In the genomic region with DNA sequence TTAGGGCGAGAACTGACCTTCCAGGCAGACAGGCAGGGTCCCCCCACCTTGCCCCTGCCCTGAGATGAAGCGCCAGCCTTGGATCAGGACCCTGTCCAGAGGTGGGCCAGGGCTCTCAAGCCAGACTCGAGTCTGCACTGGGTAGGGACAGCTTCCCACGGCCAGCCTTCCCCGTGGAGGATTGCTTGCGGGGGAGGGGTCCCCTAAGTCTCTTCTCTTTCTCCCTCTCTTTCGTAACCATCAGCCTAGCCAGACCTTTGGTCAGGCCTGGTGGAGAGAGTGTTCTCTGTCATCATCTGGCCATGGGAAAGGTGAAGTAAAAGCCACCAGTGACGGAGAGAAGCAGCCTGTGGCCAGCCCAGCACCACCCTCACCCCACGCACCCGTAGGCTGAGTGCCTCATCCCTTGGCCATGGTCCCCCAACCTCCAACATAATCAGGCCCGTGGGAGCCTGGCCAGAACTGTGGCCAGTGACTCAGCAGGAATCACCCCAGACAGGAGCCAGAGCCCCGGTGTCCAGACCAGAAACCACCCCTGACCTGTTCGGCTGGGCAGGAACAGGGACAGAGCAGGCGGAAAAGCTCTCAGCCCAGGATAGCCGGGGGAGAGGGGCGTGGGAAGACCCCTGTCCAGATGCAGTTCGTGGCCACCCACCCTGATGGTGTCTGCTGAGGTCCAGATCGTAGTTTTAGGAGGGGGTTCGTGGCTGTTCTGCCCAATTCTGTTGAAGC, we compare ENCODE assay signal across 1 cellular context.
A peak's percentile ranks its signal among the peaks of the same experiment; 100 is the strongest.
TF ChIP-seq lines count a peak whose summit lies in the region.

No MANE protein-coding gene starts in this region.

TF ChIP-seq in HepG2, 621 proteins besides CTCF, POLR2A, EP300 and RAD21 (continued from another document):
- 0 out of 2 replicates have a peak, but pooled peaks have one; percentile 64 for TF ChIP-seq ZNF446 (CRISPR knock-in tag; IDR thresholded peaks at IDR 0.05)
- 0 out of 2 replicates have a peak, but pooled peaks have one; percentile 14 for TF ChIP-seq ZNF160 (CRISPR knock-in tag; IDR thresholded peaks at IDR 0.05)
- peak; percentile 32; the same call in 1 of the 2 replicates for TF ChIP-seq NFYB (CRISPR knock-in tag; IDR thresholded peaks at IDR 0.05)
- peak; percentile 84 for TF ChIP-seq ZZZ3 (CRISPR knock-in tag; IDR thresholded peaks at IDR 0.05; ENCODE audit: borderline replicate concordance)
- peak; percentile 92; the same call in 1 of the 2 replicates for TF ChIP-seq ZNF678 (CRISPR knock-in tag; IDR thresholded peaks at IDR 0.05)
- peak; percentile 73 for TF ChIP-seq XRCC5 (optimal IDR thresholded peaks at IDR 0.05; ENCODE audit: low read length)
- no peak; the same call in 1 of the 2 replicates for TF ChIP-seq ZNF737 (CRISPR knock-in tag; IDR thresholded peaks at IDR 0.05; ENCODE audit: borderline replicate concordance)
- TF ChIP-seq ZBTB38 (CRISPR knock-in tag; IDR thresholded peaks at IDR 0.05), result peak; percentile 26; the same call in 1 of the 2 replicates
- 0 out of 2 replicates have a peak, but pooled peaks have one; percentile 48 for TF ChIP-seq JUN (CRISPR knock-in tag; IDR thresholded peaks at IDR 0.05)
- no peak for TF ChIP-seq ZNF781 (CRISPR knock-in tag; IDR thresholded peaks at IDR 0.05; ENCODE audit: borderline replicate concordance, not compliant biosample characterization)
- TF ChIP-seq ZNF619 (CRISPR knock-in tag; IDR thresholded peaks at IDR 0.05), result 0 out of 2 replicates have a peak, but pooled peaks have one; percentile 71
- TF ChIP-seq, protein P1, sequence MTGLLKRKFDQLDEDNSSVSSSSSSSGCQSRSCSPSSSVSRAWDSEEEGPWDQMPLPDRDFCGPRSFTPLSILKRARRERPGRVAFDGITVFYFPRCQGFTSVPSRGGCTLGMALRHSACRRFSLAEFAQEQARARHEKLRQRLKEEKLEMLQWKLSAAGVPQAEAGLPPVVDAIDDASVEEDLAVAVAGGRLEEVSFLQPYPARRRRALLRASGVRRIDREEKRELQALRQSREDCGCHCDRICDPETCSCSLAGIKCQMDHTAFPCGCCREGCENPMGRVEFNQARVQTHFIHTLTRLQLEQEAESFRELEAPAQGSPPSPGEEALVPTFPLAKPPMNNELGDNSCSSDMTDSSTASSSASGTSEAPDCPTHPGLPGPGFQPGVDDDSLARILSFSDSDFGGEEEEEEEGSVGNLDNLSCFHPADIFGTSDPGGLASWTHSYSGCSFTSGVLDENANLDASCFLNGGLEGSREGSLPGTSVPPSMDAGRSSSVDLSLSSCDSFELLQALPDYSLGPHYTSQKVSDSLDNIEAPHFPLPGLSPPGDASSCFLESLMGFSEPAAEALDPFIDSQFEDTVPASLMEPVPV (CRISPR knock-in tag; IDR thresholded peaks at IDR 0.05), result no peak
- TF ChIP-seq, protein P2, sequence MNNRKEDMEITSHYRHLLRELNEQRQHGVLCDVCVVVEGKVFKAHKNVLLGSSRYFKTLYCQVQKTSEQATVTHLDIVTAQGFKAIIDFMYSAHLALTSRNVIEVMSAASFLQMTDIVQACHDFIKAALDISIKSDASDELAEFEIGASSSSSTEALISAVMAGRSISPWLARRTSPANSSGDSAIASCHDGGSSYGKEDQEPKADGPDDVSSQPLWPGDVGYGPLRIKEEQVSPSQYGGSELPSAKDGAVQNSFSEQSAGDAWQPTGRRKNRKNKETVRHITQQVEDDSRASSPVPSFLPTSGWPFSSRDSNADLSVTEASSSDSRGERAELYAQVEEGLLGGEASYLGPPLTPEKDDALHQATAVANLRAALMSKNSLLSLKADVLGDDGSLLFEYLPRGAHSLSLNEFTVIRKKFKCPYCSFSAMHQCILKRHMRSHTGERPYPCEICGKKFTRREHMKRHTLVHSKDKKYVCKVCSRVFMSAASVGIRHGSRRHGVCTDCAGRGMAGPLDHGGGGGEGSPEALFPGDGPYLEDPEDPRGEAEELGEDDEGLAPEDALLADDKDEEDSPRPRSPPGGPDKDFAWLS (CRISPR knock-in tag; IDR thresholded peaks at IDR 0.05; ENCODE audit: borderline replicate concordance), result peak; percentile 95; the same call in 1 of the 2 replicates
- TF ChIP-seq, protein P3, sequence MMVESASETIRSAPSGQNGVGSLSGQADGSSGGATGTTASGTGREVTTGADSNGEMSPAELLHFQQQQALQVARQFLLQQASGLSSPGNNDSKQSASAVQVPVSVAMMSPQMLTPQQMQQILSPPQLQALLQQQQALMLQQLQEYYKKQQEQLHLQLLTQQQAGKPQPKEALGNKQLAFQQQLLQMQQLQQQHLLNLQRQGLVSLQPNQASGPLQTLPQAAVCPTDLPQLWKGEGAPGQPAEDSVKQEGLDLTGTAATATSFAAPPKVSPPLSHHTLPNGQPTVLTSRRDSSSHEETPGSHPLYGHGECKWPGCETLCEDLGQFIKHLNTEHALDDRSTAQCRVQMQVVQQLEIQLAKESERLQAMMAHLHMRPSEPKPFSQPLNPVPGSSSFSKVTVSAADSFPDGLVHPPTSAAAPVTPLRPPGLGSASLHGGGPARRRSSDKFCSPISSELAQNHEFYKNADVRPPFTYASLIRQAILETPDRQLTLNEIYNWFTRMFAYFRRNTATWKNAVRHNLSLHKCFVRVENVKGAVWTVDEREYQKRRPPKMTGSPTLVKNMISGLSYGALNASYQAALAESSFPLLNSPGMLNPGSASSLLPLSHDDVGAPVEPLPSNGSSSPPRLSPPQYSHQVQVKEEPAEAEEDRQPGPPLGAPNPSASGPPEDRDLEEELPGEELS (CRISPR knock-in tag; IDR thresholded peaks at IDR 0.05), result peak; percentile 57
- TF ChIP-seq SPEN (CRISPR knock-in tag; IDR thresholded peaks at IDR 0.05; ENCODE audit: low read depth), result peak; percentile 74
- TF ChIP-seq CBX5 (CRISPR knock-in tag; IDR thresholded peaks at IDR 0.05; ENCODE audit: borderline replicate concordance), result peak; percentile 69
- peak; percentile 85 for TF ChIP-seq MAFG (CRISPR knock-in tag; IDR thresholded peaks at IDR 0.05)
- TF ChIP-seq, protein P4, sequence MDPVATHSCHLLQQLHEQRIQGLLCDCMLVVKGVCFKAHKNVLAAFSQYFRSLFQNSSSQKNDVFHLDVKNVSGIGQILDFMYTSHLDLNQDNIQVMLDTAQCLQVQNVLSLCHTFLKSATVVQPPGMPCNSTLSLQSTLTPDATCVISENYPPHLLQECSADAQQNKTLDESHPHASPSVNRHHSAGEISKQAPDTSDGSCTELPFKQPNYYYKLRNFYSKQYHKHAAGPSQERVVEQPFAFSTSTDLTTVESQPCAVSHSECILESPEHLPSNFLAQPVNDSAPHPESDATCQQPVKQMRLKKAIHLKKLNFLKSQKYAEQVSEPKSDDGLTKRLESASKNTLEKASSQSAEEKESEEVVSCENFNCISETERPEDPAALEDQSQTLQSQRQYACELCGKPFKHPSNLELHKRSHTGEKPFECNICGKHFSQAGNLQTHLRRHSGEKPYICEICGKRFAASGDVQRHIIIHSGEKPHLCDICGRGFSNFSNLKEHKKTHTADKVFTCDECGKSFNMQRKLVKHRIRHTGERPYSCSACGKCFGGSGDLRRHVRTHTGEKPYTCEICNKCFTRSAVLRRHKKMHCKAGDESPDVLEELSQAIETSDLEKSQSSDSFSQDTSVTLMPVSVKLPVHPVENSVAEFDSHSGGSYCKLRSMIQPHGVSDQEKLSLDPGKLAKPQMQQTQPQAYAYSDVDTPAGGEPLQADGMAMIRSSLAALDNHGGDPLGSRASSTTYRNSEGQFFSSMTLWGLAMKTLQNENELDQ (CRISPR knock-in tag; IDR thresholded peaks at IDR 0.05; ENCODE audit: borderline replicate concordance), result no peak
- 0 out of 2 replicates have a peak, but pooled peaks have one; percentile 20 for TF ChIP-seq ZMYM4 (CRISPR knock-in tag; IDR thresholded peaks at IDR 0.05)
- peak; percentile 59; the same call in 1 of the 2 replicates for TF ChIP-seq ZBTB7A (CRISPR knock-in tag; IDR thresholded peaks at IDR 0.05)
- TF ChIP-seq MEIS2 (CRISPR knock-in tag; IDR thresholded peaks at IDR 0.05), result no peak
- TF ChIP-seq BRD4 (CRISPR knock-in tag; IDR thresholded peaks at IDR 0.05), result peak; percentile 24; the same call in 1 of the 2 replicates
- TF ChIP-seq FOXP1 (IDR thresholded peaks at IDR 0.05), result no peak
- peak; percentile 6; the same call in 1 of the 2 replicates for TF ChIP-seq FOXP1 (CRISPR knock-in tag; IDR thresholded peaks at IDR 0.05)
- peak; percentile 44 for TF ChIP-seq ZMYM2 (CRISPR knock-in tag; IDR thresholded peaks at IDR 0.05)
- TF ChIP-seq, protein P5, sequence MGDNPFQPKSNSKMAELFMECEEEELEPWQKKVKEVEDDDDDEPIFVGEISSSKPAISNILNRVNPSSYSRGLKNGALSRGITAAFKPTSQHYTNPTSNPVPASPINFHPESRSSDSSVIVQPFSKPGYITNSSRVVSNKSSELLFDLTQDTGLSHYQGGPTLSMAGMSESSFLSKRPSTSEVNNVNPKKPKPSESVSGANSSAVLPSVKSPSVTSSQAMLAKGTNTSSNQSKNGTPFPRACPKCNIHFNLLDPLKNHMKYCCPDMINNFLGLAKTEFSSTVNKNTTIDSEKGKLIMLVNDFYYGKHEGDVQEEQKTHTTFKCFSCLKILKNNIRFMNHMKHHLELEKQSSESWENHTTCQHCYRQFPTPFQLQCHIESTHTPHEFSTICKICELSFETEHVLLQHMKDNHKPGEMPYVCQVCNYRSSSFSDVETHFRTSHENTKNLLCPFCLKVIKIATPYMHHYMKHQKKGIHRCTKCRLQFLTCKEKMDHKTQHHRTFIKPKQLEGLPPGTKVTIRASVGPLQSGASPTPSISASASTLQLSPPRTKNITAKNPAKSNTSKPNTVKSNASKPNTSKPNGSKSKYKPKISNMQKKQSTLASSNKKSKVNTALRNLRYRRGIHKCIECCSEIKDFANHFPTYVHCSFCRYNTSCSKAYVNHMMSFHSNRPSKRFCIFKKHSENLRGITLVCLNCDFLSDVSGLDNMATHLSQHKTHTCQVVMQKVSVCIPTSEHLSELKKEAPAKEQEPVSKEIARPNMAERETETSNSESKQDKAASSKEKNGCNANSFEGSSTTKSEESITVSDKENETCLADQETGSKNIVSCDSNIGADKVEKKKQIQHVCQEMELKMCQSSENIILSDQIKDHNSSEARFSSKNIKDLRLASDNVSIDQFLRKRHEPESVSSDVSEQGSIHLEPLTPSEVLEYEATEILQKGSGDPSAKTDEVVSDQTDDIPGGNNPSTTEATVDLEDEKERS (CRISPR knock-in tag; IDR thresholded peaks at IDR 0.05), result peak; percentile 70; the same call in 1 of the 2 replicates
- TF ChIP-seq ZSCAN29 (CRISPR knock-in tag; conservative IDR thresholded peaks at IDR 0.05), result 0 out of 2 replicates have a peak, but pooled peaks have one; percentile 32
- TF ChIP-seq ZNF615 (CRISPR knock-in tag; IDR thresholded peaks at IDR 0.05; ENCODE audit: borderline replicate concordance), result no peak
- TF ChIP-seq ZNF614 (CRISPR knock-in tag; IDR thresholded peaks at IDR 0.05; ENCODE audit: borderline replicate concordance), result peak; percentile 86; the same call in 1 of the 2 replicates
- peak; percentile 81 for TF ChIP-seq HOXA3 (CRISPR knock-in tag; IDR thresholded peaks at IDR 0.05)
- TF ChIP-seq SRY (CRISPR knock-in tag; IDR thresholded peaks at IDR 0.05), result peak; percentile 89; the same call in 1 of the 2 replicates
- TF ChIP-seq SP2 (CRISPR knock-in tag; IDR thresholded peaks at IDR 0.05), result peak; percentile 50; the same call in 1 of the 2 replicates
